In genomic region chr5:141780952-141781730, GRCh38 we compare ENCODE assay signal across 21 cellular contexts.
DNase-seq lines count a peak whose midpoint lies in the region; ATAC-seq and TF ChIP-seq lines count a peak whose summit lies in the region.
"Had no signal": no experiment of that assay in that cellular context is flagged by ENCODE, and none has a peak within 500 bp of the region (broad histone marks: within the 10 kb centered on the region; RNA-seq: fewer than 3 reads in every experiment).

No MANE protein-coding gene starts in this region.

- H3K4me3 ChIP-seq in OCI-LY7 (ENCODE audit: low read depth, low read length, poor library complexity, severe bottlenecking) (no peak overlapping the region), neuronal stem cell (ENCODE audit: low read length in 2 of 2) (no peak overlapping the region)
- H3K4me3 ChIP-seq: heart left ventricle had no signal

- no peak overlapping the region for H2BK15ac ChIP-seq in neuronal stem cell (ENCODE audit: low read length)

- H4K91ac ChIP-seq in neuronal stem cell (ENCODE audit: low read depth, low read length, poor library complexity): no peak overlapping the region

- no peak overlapping the region for H3K27ac ChIP-seq in OCI-LY7 (ENCODE audit: low read depth, low read length, poor library complexity, severe bottlenecking)
- H3K27ac ChIP-seq in neuronal stem cell (replicated peaks; ENCODE audit: low read length): no peak overlapping the region
- H3K27ac ChIP-seq: epithelial cell of prostate, heart left ventricle had no signal

- H3K18ac ChIP-seq in neuronal stem cell (ENCODE audit: low read length): no peak overlapping the region

- H3K79me2 ChIP-seq in OCI-LY7 (ENCODE audit: insufficient read depth, low read depth, low read length): no peaks in the 10 kb centered on the region

- CTCF ChIA-PET in OCI-LY7 (lab: Charles Lee; ENCODE audit: unreplicated experiment): no interaction called here

- peak; percentile 45 for ATAC-seq in GM21619 (IDR thresholded peaks at IDR 0.05; ENCODE audit: unreplicated experiment)
- ATAC-seq: activated T-cell treated with anti-CD3 and anti-CD28 coated beads, Interleukin-2, amount 50 U/mL, for 72 hours; heart left ventricle; left colon; Right ventricle myocardium inferior had no signal

- H2BK12ac ChIP-seq in neuronal stem cell (ENCODE audit: low read length): no peak overlapping the region

- peaks cover 4% of the 10 kb centered on the region for H3K4me1 ChIP-seq in OCI-LY7 (ENCODE audit: insufficient read depth, low read length, poor library complexity, severe bottlenecking)
- H3K4me1 ChIP-seq in neuronal stem cell (ENCODE audit: control insufficient read depth in 2 of 2, insufficient read depth in 1 of 2, low read depth in 1 of 2, low read length in 2 of 2): peaks cover 18 to 20% of the 10 kb centered on the region in 2 donors

- H3K9me2 ChIP-seq in OCI-LY7 (ENCODE audit: insufficient read depth, low read length): no peaks in the 10 kb centered on the region

- H2BK120ac ChIP-seq in neuronal stem cell (ENCODE audit: low read depth, low read length): no peak overlapping the region

- no CpG with 5 or more reads among the region's 12 CpGs for WGBS in neuronal stem cell (ENCODE audit: extremely low coverage in 2 of 2, insufficient read length in 2 of 2, insufficient replicate concordance in 1 of 2), 2 donors

- POLR2A ChIA-PET in OCI-LY7 (lab: Charles Lee): interaction anchor here (0.6 kb wide), 2 partner anchors 13 to 27 kb away, joined by 3 to 5 read pairs; no protein-coding TSS in a partner anchor

- intact Hi-C loops in OCI-LY7 (cut with micrococcal nuclease; ENCODE audit: unreplicated experiment): no loop called here

- H3K4me2 ChIP-seq in OCI-LY7 (ENCODE audit: low read length) (no peak overlapping the region), neuronal stem cell (ENCODE audit: insufficient read depth, low read length, poor library complexity, severe bottlenecking) (no peak overlapping the region)

- no peak overlapping the region for H3K4ac ChIP-seq in neuronal stem cell (ENCODE audit: low read length)

- H3K9me3 ChIP-seq in OCI-LY7 (ENCODE audit: low read length) (no peaks in the 10 kb centered on the region), neuronal stem cell (replicated peaks in 1 of 2; ENCODE audit: control insufficient read depth in 2 of 2, insufficient read depth in 1 of 2, low read depth in 1 of 2, low read length in 2 of 2) (no peaks in the 10 kb centered on the region)
- H3K9me3 ChIP-seq: heart left ventricle had no signal

- no peak overlapping the region for H3K23ac ChIP-seq in neuronal stem cell (ENCODE audit: low read depth, low read length, poor library complexity)

- peak overlapping the region; percentile 15 for H2AK5ac ChIP-seq in neuronal stem cell (ENCODE audit: low read depth, low read length)

- DNase-seq in NCI-H1436 (lab: John Stamatoyannopoulos, UW): peak; percentile 18
- DNase-seq in NCI-H1436 treated with DMSO at 0.1 percent for 48 hours (lab: John Stamatoyannopoulos, UW): no peak
- DNase-seq in OCI-LY7 (ENCODE audit: low spot score): no peak
- DNase-seq in neuronal stem cell (ENCODE audit: low spot score): no peak
- DNase-seq in activated CD8-positive, alpha-beta memory T cell treated with anti-CD3 and anti-CD28 coated beads, Interleukin-2, amount 50 U/mL, for 48 hours: no peak
- DNase-seq in activated T-cell treated with anti-CD3 and anti-CD28 coated beads, Interleukin-2, amount 50 U/mL, for 1 hour: no peak
- DNase-seq in GDM1 (lab: John Stamatoyannopoulos, UW): no peak
- DNase-seq: 8988T; activated CD4-positive, CD25-positive, alpha-beta regulatory T cell treated with anti-CD3 and anti-CD28 coated beads, Interleukin-2, amount 50 U/mL, for 72 hours; activated naive CD4-positive, alpha-beta T cell treated with anti-CD3 and anti-CD28 coated beads, Interleukin-2, amount 50 U/mL, for 16 hours; activated T-cell treated with anti-CD3 and anti-CD28 coated beads, Interleukin-2, amount 50 U/mL, for 72 hours; heart left ventricle; left colon; mesenchymal stem cell; NCI-H1694 treated with DMSO at 0.1 percent for 48 hours; NCI-H69; SW 1271; trophoblast cell had no signal

- BruUV-seq in OCI-LY7 (replicated peaks; lab: Mats Ljungman, UMichigan): no TSS peak

- H2BK5ac ChIP-seq in neuronal stem cell (ENCODE audit: low read length): no peak overlapping the region

- 0 out of 2 replicates have a peak, but pooled peaks have one; percentile 10 for TF ChIP-seq CTCF in OCI-LY7 (conservative IDR thresholded peaks at IDR 0.05; ENCODE audit: low read length)

- no peak overlapping the region for H2AFZ ChIP-seq in OCI-LY7 (ENCODE audit: low read length)
- H2AFZ ChIP-seq in neuronal stem cell (ENCODE audit: low read length): no peak overlapping the region

- no peak overlapping the region for H3K9ac ChIP-seq in neuronal stem cell (ENCODE audit: low read depth, low read length, poor library complexity)

- H3K14ac ChIP-seq in neuronal stem cell (ENCODE audit: low read length): no peak overlapping the region

- peaks cover 0 to 16% (median 0%) of the 10 kb centered on the region in 3 experiments for H3K27me3 ChIP-seq in neuronal stem cell (ENCODE audit: control insufficient read depth in 3 of 3, insufficient read depth in 3 of 3, low read depth in 1 of 3, low read length in 3 of 3)
- H3K27me3 ChIP-seq: heart left ventricle had no signal

- H4K20me1 ChIP-seq in OCI-LY7 (ENCODE audit: insufficient read depth, low read length): no peaks in the 10 kb centered on the region

- H4K8ac ChIP-seq in neuronal stem cell (ENCODE audit: low read depth, low read length): no peak overlapping the region

- no peaks in the 10 kb centered on the region for H3K79me1 ChIP-seq in neuronal stem cell (ENCODE audit: low read depth, low read length)

- H3K36me3 ChIP-seq in OCI-LY7 (ENCODE audit: insufficient read depth, low read length) (no peaks in the 10 kb centered on the region), neuronal stem cell (replicated peaks in 1 of 2; ENCODE audit: control insufficient read depth in 2 of 2, insufficient read depth in 2 of 2, low read length in 2 of 2) (no peaks in the 10 kb centered on the region)
- H3K36me3 ChIP-seq: heart left ventricle had no signal
